ENCODE assay signal across 17 cellular contexts in the genomic region with DNA sequence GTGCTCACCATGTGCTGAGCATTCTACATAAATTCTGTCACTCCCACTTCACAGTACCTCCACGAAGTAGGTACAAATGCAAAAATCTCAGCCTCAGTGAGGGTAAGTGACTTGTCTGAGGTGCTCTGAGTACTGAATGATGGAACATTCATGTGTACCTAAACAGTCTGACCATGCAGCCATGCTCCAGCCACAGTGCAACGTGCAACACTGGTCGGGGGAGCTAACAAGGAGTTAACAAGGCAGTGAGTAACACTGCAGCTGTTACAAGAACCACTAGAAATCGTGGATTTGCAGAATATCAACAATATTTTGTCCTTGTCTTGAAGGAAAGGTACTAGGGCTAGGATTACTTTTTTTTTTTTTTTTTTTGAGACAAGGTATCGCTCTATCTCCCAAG.
"Had no signal": no experiment of that assay in that cellular context is flagged by ENCODE, and none has a peak within 500 bp of the region (broad histone marks: within the 10 kb centered on the region; RNA-seq: fewer than 3 reads in every experiment).

No MANE protein-coding gene starts in this region.

- DNase-seq: activated CD4-positive, alpha-beta T cell treated with anti-CD3 and anti-CD28 coated beads, Interleukin-2, amount 50 U/mL, for 1 hour; activated CD4-positive, CD25-positive, alpha-beta regulatory T cell; activated naive CD4-positive, alpha-beta T cell treated with Interleukin-2 at 50 U/mL for 16 hours; activated naive CD8-positive, alpha-beta T cell treated with anti-CD3 and anti-CD28 coated beads, Interleukin-2, amount 10 ng/mL, durations not matched to agents 7 days and 5 days; activated T-cell treated with anti-CD3 and anti-CD28 coated beads for 4 hours; amygdala; dermis blood vessel endothelial cell; effector memory CD4-positive, alpha-beta T cell; immature natural killer cell; mesenchymal stem cell; mucosa of descending colon; naive B cell; upper lobe of left lung had no signal

- H3K9me3 Mint-ChIP-seq: activated naive CD8-positive, alpha-beta T cell treated with anti-CD3 and anti-CD28 coated beads, Interleukin-2, amount 10 ng/mL, durations not matched to agents 7 days and 5 days; activated T-helper 2 cell treated with anti-CD3 and anti-CD28 coated beads, Interferon-gamma antibody, Interleukin-2, Interleukin-4, amounts not matched to agents 10 μg/mL and 5 μg/mL and 100 μg/mL, durations not matched to agents 14 hours and 24 hours and 36 hours; immature natural killer cell; naive B cell; neural crest cell had no signal

- H3K36me3 ChIP-seq: thoracic aorta, upper lobe of left lung had no signal

- H3K4me3 ChIP-seq: mucosa of descending colon, thoracic aorta, upper lobe of left lung had no signal

- H3K27ac Mint-ChIP-seq: activated naive CD8-positive, alpha-beta T cell treated with anti-CD3 and anti-CD28 coated beads, Interleukin-2, amount 10 ng/mL, durations not matched to agents 7 days and 5 days; activated T-helper 2 cell treated with anti-CD3 and anti-CD28 coated beads, Interferon-gamma antibody, Interleukin-2, Interleukin-4, amounts not matched to agents 10 μg/mL and 5 μg/mL and 100 μg/mL, durations not matched to agents 14 hours and 24 hours and 36 hours; immature natural killer cell; progenitor cell of endocrine pancreas had no signal

- H3K9me3 ChIP-seq: mucosa of descending colon, thoracic aorta, upper lobe of left lung had no signal

- H3K27me3 Mint-ChIP-seq: activated naive CD8-positive, alpha-beta T cell treated with anti-CD3 and anti-CD28 coated beads, Interleukin-2, amount 10 ng/mL, durations not matched to agents 7 days and 5 days; naive B cell had no signal

- H3K4me3 Mint-ChIP-seq: activated naive CD8-positive, alpha-beta T cell treated with anti-CD3 and anti-CD28 coated beads, Interleukin-2, amount 10 ng/mL, durations not matched to agents 7 days and 5 days; immature natural killer cell; neural crest cell had no signal

- H3K27me3 ChIP-seq: upper lobe of left lung had no signal

- H3K4me1 Mint-ChIP-seq: immature natural killer cell had no signal

- H3K36me3 Mint-ChIP-seq: activated naive CD8-positive, alpha-beta T cell treated with anti-CD3 and anti-CD28 coated beads, Interleukin-2, amount 10 ng/mL, durations not matched to agents 7 days and 5 days; immature natural killer cell; naive B cell had no signal

- H3K27ac ChIP-seq: thoracic aorta, upper lobe of left lung had no signal

- ATAC-seq: mucosa of descending colon had no signal
